Comparison of ENCODE assay signal across 23 cellular contexts in the genomic region with DNA sequence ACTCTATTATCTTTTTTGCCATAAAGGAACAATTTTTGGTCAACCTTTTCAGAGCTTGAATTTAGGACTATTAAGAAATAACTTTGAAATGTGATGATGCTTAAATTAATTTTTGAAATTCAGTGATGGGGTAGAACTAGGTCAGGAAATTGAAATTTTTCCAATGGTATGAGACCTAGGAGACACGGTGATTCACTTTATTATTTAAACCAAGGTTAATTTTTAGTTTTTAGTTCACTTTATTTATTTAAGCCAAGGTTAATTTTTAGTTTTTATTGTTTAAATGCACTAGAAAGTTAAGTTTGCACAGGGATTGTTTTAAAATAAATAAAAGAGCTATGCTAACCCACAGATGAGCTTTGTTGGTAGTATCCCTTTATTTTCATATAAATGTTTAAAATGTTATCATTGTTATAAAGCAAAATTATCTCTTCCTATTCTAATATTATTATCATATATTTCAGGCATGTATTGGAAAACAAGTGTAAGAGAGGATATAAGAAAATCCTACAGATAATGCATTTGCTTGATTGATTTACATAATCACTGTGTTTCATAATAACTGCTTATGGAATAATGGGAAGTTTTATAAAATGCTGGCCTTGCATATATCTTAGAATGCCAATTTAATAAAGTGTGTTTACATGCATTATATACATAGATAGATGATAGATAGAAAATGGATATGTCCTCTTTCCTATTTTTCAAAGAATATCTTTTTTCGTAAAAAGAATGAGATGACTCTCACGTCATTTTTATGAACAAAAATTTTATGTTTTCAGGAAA.
"Had no signal": no experiment of that assay in that cellular context is flagged by ENCODE, and none has a peak within 500 bp of the region (broad histone marks: within the 10 kb centered on the region; RNA-seq: fewer than 3 reads in every experiment).

No MANE protein-coding gene starts in this region.

- H3K4me1 Mint-ChIP-seq: central memory CD8-positive, alpha-beta T cell; T-helper 17 cell; WTC11 had no signal

- H3K9me3 Mint-ChIP-seq: activated CD8-positive, alpha-beta T cell treated with anti-CD3 and anti-CD28 coated beads for 36 hours; activated T-helper 2 cell treated with anti-CD3 and anti-CD28 coated beads, Interferon-gamma antibody, Interleukin-2, Interleukin-4, amounts not matched to agents 10 μg/mL and 5 μg/mL and 100 μg/mL, durations not matched to agents 14 hours and 24 hours and 36 hours; dendritic cell treated with granulocyte-macrophage colony-stimulating factor and Interleukin-4, amounts not matched to agents 40 ng/mL and 50 ng/mL, for 4 days; natural killer cell treated with Interleukin-12 subunit alpha and Interleukin-12 subunit beta and Interleukin-15 and Interleukin-18, amount 100 ng/mL, for 72 hours; WTC11 had no signal

- DNase-seq: activated CD4-positive, alpha-beta T cell treated with anti-CD3 and anti-CD28 coated beads for 1 hour; activated CD4-positive, alpha-beta T cell treated with anti-CD3 and anti-CD28 coated beads, Interleukin-2, amount 50 U/mL, for 1 hour; activated CD8-positive, alpha-beta T cell treated with anti-CD3 and anti-CD28 coated beads for 36 hours; activated T-cell treated with anti-CD3 and anti-CD28 coated beads, Interleukin-2, amount 50 U/mL, for 48 hours; effector CD4-positive, alpha-beta T cell; esophagus squamous epithelium; left ventricle myocardium superior; mucosa of descending colon; right cardiac atrium; spleen; stimulated activated naive CD4-positive, alpha-beta T cell; T-helper 17 cell; T1000 had no signal

- ATAC-seq: activated CD8-positive, alpha-beta T cell treated with anti-CD3 and anti-CD28 coated beads for 36 hours; activated naive CD4-positive, alpha-beta T cell treated with anti-CD3 and anti-CD28 coated beads, Interleukin-2, amount 50 U/mL, for 72 hours; left ventricle myocardium superior; mucosa of descending colon; natural killer cell treated with Interleukin-12 subunit alpha and Interleukin-12 subunit beta and Interleukin-15 and Interleukin-18, amount 100 ng/mL, for 72 hours; right cardiac atrium; T-helper 17 cell; WTC11 had no signal

- H3K27me3 Mint-ChIP-seq: activated CD8-positive, alpha-beta T cell treated with anti-CD3 and anti-CD28 coated beads for 36 hours; central memory CD8-positive, alpha-beta T cell; dendritic cell treated with granulocyte-macrophage colony-stimulating factor and Interleukin-4, amounts not matched to agents 40 ng/mL and 50 ng/mL, for 4 days; natural killer cell treated with Interleukin-12 subunit alpha and Interleukin-12 subunit beta and Interleukin-15 and Interleukin-18, amount 100 ng/mL, for 72 hours; T-helper 17 cell had no signal

- H3K9me3 ChIP-seq: esophagus squamous epithelium, mucosa of descending colon, tibial nerve had no signal

- H3K36me3 Mint-ChIP-seq: activated naive CD4-positive, alpha-beta T cell treated with anti-CD3 and anti-CD28 coated beads, Interleukin-2, amount 50 U/mL, for 72 hours; WTC11 had no signal

- H3K27ac ChIP-seq: epithelial cell of prostate, esophagus squamous epithelium, spleen, tibial nerve had no signal

- H3K4me3 Mint-ChIP-seq: activated CD8-positive, alpha-beta T cell treated with anti-CD3 and anti-CD28 coated beads for 36 hours; central memory CD8-positive, alpha-beta T cell; dendritic cell treated with granulocyte-macrophage colony-stimulating factor and Interleukin-4, amounts not matched to agents 40 ng/mL and 50 ng/mL, for 4 days; natural killer cell treated with Interleukin-12 subunit alpha and Interleukin-12 subunit beta and Interleukin-15 and Interleukin-18, amount 100 ng/mL, for 72 hours; T-helper 17 cell; WTC11 had no signal

- H3K4me1 ChIP-seq: esophagus squamous epithelium had no signal

- H3K4me3 ChIP-seq: esophagus squamous epithelium, mucosa of descending colon, spleen, tibial nerve had no signal

- FAIRE-seq: bronchial epithelial cell, frontal cortex had no signal

- H3K27ac Mint-ChIP-seq: activated CD8-positive, alpha-beta T cell treated with anti-CD3 and anti-CD28 coated beads for 36 hours; activated naive CD4-positive, alpha-beta T cell treated with anti-CD3 and anti-CD28 coated beads, Interleukin-2, amount 50 U/mL, for 72 hours; activated T-helper 2 cell treated with anti-CD3 and anti-CD28 coated beads, Interferon-gamma antibody, Interleukin-2, Interleukin-4, amounts not matched to agents 10 μg/mL and 5 μg/mL and 100 μg/mL, durations not matched to agents 14 hours and 24 hours and 36 hours; dendritic cell treated with granulocyte-macrophage colony-stimulating factor and Interleukin-4, amounts not matched to agents 40 ng/mL and 50 ng/mL, for 4 days; natural killer cell treated with Interleukin-12 subunit alpha and Interleukin-12 subunit beta and Interleukin-15 and Interleukin-18, amount 100 ng/mL, for 72 hours; T-helper 17 cell; WTC11 had no signal

- H3K36me3 ChIP-seq: esophagus squamous epithelium, spleen, tibial nerve had no signal
